ENCODE assay signal across 20 cellular contexts in genomic region chr2:188966079-188966571, GRCh38. TPM values are rescaled to one million over a fixed set of nuclear protein-coding genes. Genes with fewer than 3 reads are reported as not detected.
DNase-seq lines count a peak whose midpoint lies in the region; ATAC-seq and TF ChIP-seq lines count a peak whose summit lies in the region.
"Had no signal": no experiment of that assay in that cellular context is flagged by ENCODE, and none has a peak within 500 bp of the region (broad histone marks: within the 10 kb centered on the region; RNA-seq: fewer than 3 reads in every experiment).

No MANE protein-coding gene starts in this region.

- no peaks in the 10 kb centered on the region for H3K36me3 ChIP-seq in OCI-LY1 (ENCODE audit: insufficient read depth, low read length)
- no peaks in the 10 kb centered on the region for H3K36me3 ChIP-seq in tibial artery
- no peaks in the 10 kb centered on the region for H3K36me3 ChIP-seq in Peyer's patch
- H3K36me3 ChIP-seq: HAP-1, neural progenitor cell, prostate gland, SJCRH30, upper lobe of left lung had no signal

- no peak for TF ChIP-seq CTCF in OCI-LY1 (IDR thresholded peaks at IDR 0.05; ENCODE audit: low read length)
- no peak for TF ChIP-seq CTCF in fibroblast of mammary gland (conservative IDR thresholded peaks at IDR 0.05; ENCODE audit: control insufficient read depth, insufficient read depth, low read depth, low read length)
- no peak for TF ChIP-seq CTCF in mesothelial cell of epicardium (IDR thresholded peaks at IDR 0.05; ENCODE audit: unreplicated experiment)
- TF ChIP-seq CTCF in tibial artery (IDR thresholded peaks at IDR 0.05): no peak
- TF ChIP-seq CTCF in Peyer's patch (IDR thresholded peaks at IDR 0.05): no peak

- intact Hi-C loops in tibial artery (cut with DNase I; ENCODE audit: low total_unique reads): no loop called here

- H3F3A ChIP-seq in OCI-LY1 (ENCODE audit: insufficient read depth, low read length): no peaks in the 10 kb centered on the region

- H3K36me3 Mint-ChIP-seq in mesothelial cell of epicardium: no peaks in the 10 kb centered on the region
- H3K36me3 Mint-ChIP-seq in activated naive CD8-positive, alpha-beta T cell treated with anti-CD3 and anti-CD28 coated beads, Interleukin-2, amount 50 U/mL, for 24 hours (ENCODE audit: low read depth): no peaks in the 10 kb centered on the region
- H3K36me3 Mint-ChIP-seq: activated naive CD8-positive, alpha-beta T cell; neural progenitor cell; stimulated activated memory B cell treated with anti-CD40 and anti-IgM and Interleukin-4, amounts not matched to agents 10 μg/mL and 1 μg/mL and 100 μg/mL, for 72 hours had no signal

- H3K27ac ChIP-seq in OCI-LY1 (ENCODE audit: low read depth, low read length, poor library complexity, severe bottlenecking) (no peak overlapping the region), tibial artery (peak overlapping the region; percentile 55 to 66), Peyer's patch (peak overlapping the region in 1 of 4 donors; percentile 13)
- H3K27ac ChIP-seq: neural progenitor cell, prostate gland, SJCRH30, upper lobe of left lung, VCaP had no signal

- ATAC-seq in activated naive CD8-positive, alpha-beta T cell treated with anti-CD3 and anti-CD28 coated beads, Interleukin-2, amount 50 U/mL, for 24 hours: no peak
- ATAC-seq: stimulated activated memory B cell treated with anti-CD40 and anti-IgM and Interleukin-4, amounts not matched to agents 10 μg/mL and 1 μg/mL and 100 μg/mL, for 72 hours had no signal

- H3K9me2 ChIP-seq in OCI-LY1 (ENCODE audit: low read depth, low read length): no peaks in the 10 kb centered on the region

- no peak overlapping the region for H3K4me3 Mint-ChIP-seq in mesothelial cell of epicardium
- no peak overlapping the region for H3K4me3 Mint-ChIP-seq in activated naive CD8-positive, alpha-beta T cell treated with anti-CD3 and anti-CD28 coated beads, Interleukin-2, amount 50 U/mL, for 24 hours
- H3K4me3 Mint-ChIP-seq: activated naive CD8-positive, alpha-beta T cell; activated T-cell treated with anti-CD3 and anti-CD28 coated beads, Interleukin-2, amount 50 U/mL, for 24 hours; neural progenitor cell; stimulated activated memory B cell treated with anti-CD40 and anti-IgM and Interleukin-4, amounts not matched to agents 10 μg/mL and 1 μg/mL and 100 μg/mL, for 72 hours; T-helper 1 cell treated with Interleukin-12 subunit alpha and Interleukin-12 subunit beta and Interleukin-4 antibody, amounts not matched to agents 30 μg/mL and 1 μg/mL, for 36 hours had no signal

- H3K4me1 Mint-ChIP-seq in mesothelial cell of epicardium: peaks cover 30% of the 10 kb centered on the region
- H3K4me1 Mint-ChIP-seq in activated naive CD8-positive, alpha-beta T cell treated with anti-CD3 and anti-CD28 coated beads, Interleukin-2, amount 50 U/mL, for 24 hours: no peaks in the 10 kb centered on the region
- H3K4me1 Mint-ChIP-seq: neural progenitor cell; stimulated activated memory B cell treated with anti-CD40 and anti-IgM and Interleukin-4, amounts not matched to agents 10 μg/mL and 1 μg/mL and 100 μg/mL, for 72 hours had no signal

- DNase-seq in fibroblast of mammary gland (ENCODE audit: low read depth) (peak; percentile 51), mesothelial cell of epicardium (ENCODE audit: low spot score in 2 of 2, unreplicated experiment in 2 of 2) (no peak), tibial artery (no peak), Peyer's patch (no peak)
- no peak for DNase-seq in activated CD8-positive, alpha-beta memory T cell treated with anti-CD3 and anti-CD28 coated beads, Interleukin-2, amount 50 U/mL, for 48 hours
- no peak for DNase-seq in activated naive CD8-positive, alpha-beta T cell treated with anti-CD3 and anti-CD28 coated beads, Interleukin-2, amount 50 U/mL, for 24 hours
- DNase-seq: activated CD4-positive, alpha-beta T cell treated with anti-CD3 and anti-CD28 coated beads, Interleukin-2, amount 50 U/mL, for 4 hours; activated T-cell treated with anti-CD3 and anti-CD28 coated beads, Interleukin-2, amount 50 U/mL, for 24 hours; hippocampal formation; NCI-H187 treated with DMSO at 0.1 percent for 48 hours; SJCRH30; upper lobe of left lung had no signal

- H3K4me3 ChIP-seq in OCI-LY1 (ENCODE audit: low read depth, low read length, poor library complexity, severe bottlenecking) (no peak overlapping the region), fibroblast of mammary gland (ENCODE audit: control insufficient read depth, low read depth, low read length) (no peak overlapping the region), tibial artery (no peak overlapping the region), Peyer's patch (no peak overlapping the region)
- H3K4me3 ChIP-seq: HAP-1, neural progenitor cell, prostate gland, SJCRH30, upper lobe of left lung had no signal

- TF ChIP-seq POLR2A in Peyer's patch (IDR thresholded peaks at IDR 0.05): no peak

- no peaks in the 10 kb centered on the region for H4K20me1 ChIP-seq in OCI-LY1 (ENCODE audit: insufficient read depth, low read length)

- H3K4me1 ChIP-seq in OCI-LY1 (ENCODE audit: insufficient read depth, low read length, severe bottlenecking): no peaks in the 10 kb centered on the region
- H3K4me1 ChIP-seq in tibial artery: peaks cover 0 to 40% (median 8%) of the 10 kb centered on the region in 4 donors
- H3K4me1 ChIP-seq in Peyer's patch: no peaks in the 10 kb centered on the region
- H3K4me1 ChIP-seq: HAP-1, neural progenitor cell, prostate gland, upper lobe of left lung had no signal

- no peaks in the 10 kb centered on the region for H3K27me3 ChIP-seq in OCI-LY1 (ENCODE audit: insufficient read depth, low read length)
- no peaks in the 10 kb centered on the region for H3K27me3 ChIP-seq in tibial artery
- H3K27me3 ChIP-seq in Peyer's patch: no peaks in the 10 kb centered on the region
- H3K27me3 ChIP-seq: neural progenitor cell, SJCRH30, upper lobe of left lung had no signal

- peaks cover 7% of the 10 kb centered on the region for H3K9me3 Mint-ChIP-seq in mesothelial cell of epicardium
- no peaks in the 10 kb centered on the region for H3K9me3 Mint-ChIP-seq in activated naive CD8-positive, alpha-beta T cell treated with anti-CD3 and anti-CD28 coated beads, Interleukin-2, amount 50 U/mL, for 24 hours
- H3K9me3 Mint-ChIP-seq: neural progenitor cell; stimulated activated memory B cell treated with anti-CD40 and anti-IgM and Interleukin-4, amounts not matched to agents 10 μg/mL and 1 μg/mL and 100 μg/mL, for 72 hours; T-helper 1 cell treated with Interleukin-12 subunit alpha and Interleukin-12 subunit beta and Interleukin-4 antibody, amounts not matched to agents 30 μg/mL and 1 μg/mL, for 36 hours had no signal

- no peak overlapping the region for H3K4me2 ChIP-seq in OCI-LY1 (ENCODE audit: low read length)
- H3K4me2 ChIP-seq: neural progenitor cell had no signal

- peak overlapping the region; percentile 70; the same call in 1 of the 2 replicates for H2AFZ ChIP-seq in OCI-LY1 (ENCODE audit: low read length)
- H2AFZ ChIP-seq: neural progenitor cell had no signal

- no peaks in the 10 kb centered on the region for H3K27me3 Mint-ChIP-seq in mesothelial cell of epicardium (ENCODE audit: low read depth)
- H3K27me3 Mint-ChIP-seq in activated naive CD8-positive, alpha-beta T cell treated with anti-CD3 and anti-CD28 coated beads, Interleukin-2, amount 50 U/mL, for 24 hours: peaks cover 8% of the 10 kb centered on the region
- H3K27me3 Mint-ChIP-seq: activated naive CD8-positive, alpha-beta T cell; stimulated activated memory B cell treated with anti-CD40 and anti-IgM and Interleukin-4, amounts not matched to agents 10 μg/mL and 1 μg/mL and 100 μg/mL, for 72 hours had no signal

- peak overlapping the region; percentile 50 for H3K27ac Mint-ChIP-seq in mesothelial cell of epicardium
- H3K27ac Mint-ChIP-seq in activated naive CD8-positive, alpha-beta T cell treated with anti-CD3 and anti-CD28 coated beads, Interleukin-2, amount 50 U/mL, for 24 hours: no peak overlapping the region
- H3K27ac Mint-ChIP-seq: activated naive CD8-positive, alpha-beta T cell; activated T-cell treated with anti-CD3 and anti-CD28 coated beads, Interleukin-2, amount 50 U/mL, for 24 hours; neural progenitor cell; stimulated activated memory B cell treated with anti-CD40 and anti-IgM and Interleukin-4, amounts not matched to agents 10 μg/mL and 1 μg/mL and 100 μg/mL, for 72 hours; T-helper 1 cell treated with Interleukin-12 subunit alpha and Interleukin-12 subunit beta and Interleukin-4 antibody, amounts not matched to agents 30 μg/mL and 1 μg/mL, for 36 hours had no signal

- no peak overlapping the region for H3K9ac ChIP-seq in OCI-LY1 (ENCODE audit: low read length)
- H3K9ac ChIP-seq: neural progenitor cell had no signal

- no peaks in the 10 kb centered on the region for H3K79me2 ChIP-seq in OCI-LY1 (ENCODE audit: insufficient read depth, low read length)

- no peaks in the 10 kb centered on the region for H3K9me3 ChIP-seq in OCI-LY1 (ENCODE audit: low read length)
- H3K9me3 ChIP-seq in tibial artery: no peaks in the 10 kb centered on the region
- no peaks in the 10 kb centered on the region for H3K9me3 ChIP-seq in Peyer's patch
- H3K9me3 ChIP-seq: HAP-1, prostate gland, SJCRH30, upper lobe of left lung had no signal

RNA-seq across cellular contexts. Expression of gene COL3A1, which starts 8.0 kb away (rescaled TPM):
- 7,569 to 7,691 TPM (median 7,584 TPM) in 3 replicates for total RNA-seq in mesothelial cell of epicardium
- total RNA-seq in Peyer's patch: 100 to 1,000 TPM in 1 of 4 donors, 10 to 100 TPM in 3; 33.9 to 317 (median 69.9) TPM

Comparison
In these comparisons a context has a peak if more than half of its experiments do, and no peak if none do; other contexts are left out.
1. RNA of gene COL3A1, which starts 8.0 kb away (total RNA-seq): 7,569 to 7,691 TPM in mesothelial cell of epicardium; 33.9 to 317 TPM in Peyer's patch; every median in the first group is over 10 times any median in the second.